ENCODE assay signal across 1 cellular context in the genomic region with DNA sequence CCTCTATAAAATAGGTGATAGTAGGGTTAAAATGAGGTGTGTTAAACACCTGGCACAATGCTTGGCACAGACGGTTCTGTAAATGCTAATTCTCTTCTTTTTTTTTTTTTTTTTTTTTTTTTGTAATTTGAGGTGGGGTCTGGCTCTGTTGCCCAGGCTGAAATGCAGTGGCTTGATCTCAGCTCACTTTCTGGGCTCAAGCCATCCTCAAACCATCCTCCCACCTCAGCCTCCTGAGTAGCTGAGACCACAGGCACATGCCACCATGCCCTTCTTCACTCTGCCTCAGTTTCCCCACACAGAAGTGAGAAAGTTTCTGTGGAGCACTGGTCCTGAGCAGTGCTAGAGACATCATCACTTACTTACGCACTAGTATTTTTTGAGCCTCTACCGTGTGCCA.
TF ChIP-seq lines count a peak whose summit lies in the region.

No MANE protein-coding gene starts in this region.

TF ChIP-seq in SK-N-SH, 30 proteins besides CTCF, POLR2A, EP300 and RAD21 (continued from another document):
- TF ChIP-seq, protein P1, sequence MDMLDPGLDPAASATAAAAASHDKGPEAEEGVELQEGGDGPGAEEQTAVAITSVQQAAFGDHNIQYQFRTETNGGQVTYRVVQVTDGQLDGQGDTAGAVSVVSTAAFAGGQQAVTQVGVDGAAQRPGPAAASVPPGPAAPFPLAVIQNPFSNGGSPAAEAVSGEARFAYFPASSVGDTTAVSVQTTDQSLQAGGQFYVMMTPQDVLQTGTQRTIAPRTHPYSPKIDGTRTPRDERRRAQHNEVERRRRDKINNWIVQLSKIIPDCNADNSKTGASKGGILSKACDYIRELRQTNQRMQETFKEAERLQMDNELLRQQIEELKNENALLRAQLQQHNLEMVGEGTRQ (IDR thresholded peaks at IDR 0.05; ENCODE audit: borderline replicate concordance, low read depth, low read length) = no peak
- TF ChIP-seq FOXJ3 (CRISPR knock-in tag; IDR thresholded peaks at IDR 0.05) = no peak
- TF ChIP-seq TEAD4 (IDR thresholded peaks at IDR 0.05; ENCODE audit: borderline replicate concordance, insufficient read depth) = no peak
